In genomic region chr17:76385892-76386786, GRCh38 we compare ENCODE assay signal across 8 cellular contexts. TPM values are rescaled to one million over a fixed set of nuclear protein-coding genes. Genes with fewer than 3 reads are reported as not detected.
DNase-seq lines count a peak whose midpoint lies in the region; ATAC-seq and TF ChIP-seq lines count a peak whose summit lies in the region.

No MANE protein-coding gene starts in this region.

- peak overlapping the region; percentile 59 to 64 (median 64) for H3K4me3 Mint-ChIP-seq in T-cell
- peak overlapping the region; percentile 68 for H3K4me3 Mint-ChIP-seq in activated naive CD8-positive, alpha-beta T cell treated with anti-CD3 and anti-CD28 coated beads, Interleukin-2, amount 10 ng/mL, durations not matched to agents 7 days and 5 days

- H3K79me2 ChIP-seq in Loucy (ENCODE audit: insufficient read depth, low read length) = no peaks in the 10 kb centered on the region

- H4K20me1 ChIP-seq in Loucy (ENCODE audit: insufficient read depth, low read length, poor library complexity, severe bottlenecking) = no peaks in the 10 kb centered on the region

- TF ChIP-seq CTCF in Loucy (conservative IDR thresholded peaks at IDR 0.05; ENCODE audit: low read length) = peak; percentile 78

- H3K27ac Mint-ChIP-seq in T-cell = no peak overlapping the region
- H3K27ac Mint-ChIP-seq in activated naive CD8-positive, alpha-beta T cell treated with anti-CD3 and anti-CD28 coated beads, Interleukin-2, amount 10 ng/mL, durations not matched to agents 7 days and 5 days = no peak overlapping the region

- H3K4me1 Mint-ChIP-seq in T-cell = peaks cover 4 to 13% (median 10%) of the 10 kb centered on the region in 3 donors
- peaks cover 5% of the 10 kb centered on the region for H3K4me1 Mint-ChIP-seq in activated naive CD8-positive, alpha-beta T cell treated with anti-CD3 and anti-CD28 coated beads, Interleukin-2, amount 10 ng/mL, durations not matched to agents 7 days and 5 days

- peaks cover 18% of the 10 kb centered on the region for H3K4me1 ChIP-seq in Loucy (ENCODE audit: insufficient read depth, low read length, poor library complexity, severe bottlenecking)
- H3K4me1 ChIP-seq in skeletal muscle satellite cell (ENCODE audit: control insufficient read depth, insufficient read depth, low read length) = peaks cover 44% of the 10 kb centered on the region

- peak overlapping the region; percentile 16; the same call in 1 of the 2 replicates for H2AFZ ChIP-seq in Loucy (ENCODE audit: low read length)

- intact Hi-C loops in left cardiac atrium (cut with DNase I) = no loop called here

- CTCF ChIA-PET in T-cell (lab: Charles Lee) = interaction anchor here (0.6 to 1.0 kb wide), 5 partner anchors 12 to 171 kb away, joined by 3 to 4 read pairs (median 3); no protein-coding TSS in a partner anchor

- peaks cover 4% of the 10 kb centered on the region; the same call in 1 of the 2 replicates for H3F3A ChIP-seq in Loucy (ENCODE audit: low read depth)

- no peaks in the 10 kb centered on the region for H3K9me3 Mint-ChIP-seq in T-cell
- no peaks in the 10 kb centered on the region for H3K9me3 Mint-ChIP-seq in activated naive CD8-positive, alpha-beta T cell treated with anti-CD3 and anti-CD28 coated beads, Interleukin-2, amount 10 ng/mL, durations not matched to agents 7 days and 5 days

- H3K36me3 ChIP-seq in Loucy (ENCODE audit: insufficient read depth, low read length) (peaks cover 7% of the 10 kb centered on the region; the same call in 1 of the 2 replicates), skeletal muscle satellite cell (ENCODE audit: insufficient read depth, low read length) (peaks cover 31% of the 10 kb centered on the region)

- peak overlapping the region; percentile 42 for H3K4me2 ChIP-seq in Loucy (ENCODE audit: low read depth, low read length, poor library complexity, severe bottlenecking)
- H3K4me2 ChIP-seq in skeletal muscle satellite cell (ENCODE audit: low read length) = peak overlapping the region; percentile 99

- POLR2A ChIA-PET in T-cell (lab: Charles Lee) = no interaction called here
- POLR2A ChIA-PET in activated naive CD8-positive, alpha-beta T cell treated with anti-CD3 and anti-CD28 coated beads, Interleukin-2, amount 10 ng/mL, durations not matched to agents 7 days and 5 days (lab: Charles Lee) = interaction anchor here (0.6 to 6.1 kb wide), 7 partner anchors 11 to 203 kb away, joined by 3 to 63 read pairs (median 4); partner anchors contain the start of gene PRPSAP1

- H3K36me3 Mint-ChIP-seq in T-cell = peaks cover 5% of the 10 kb centered on the region
- no peaks in the 10 kb centered on the region for H3K36me3 Mint-ChIP-seq in activated naive CD8-positive, alpha-beta T cell treated with anti-CD3 and anti-CD28 coated beads, Interleukin-2, amount 10 ng/mL, durations not matched to agents 7 days and 5 days

- ATAC-seq in T-cell (replicated peaks in 1 of 4) (peak; percentile 26 to 45 (median 42)), left cardiac atrium (peak; percentile 34 to 44), HG02571 (IDR thresholded peaks at IDR 0.05; ENCODE audit: unreplicated experiment) (no peak), HG02763 (IDR thresholded peaks at IDR 0.05; ENCODE audit: unreplicated experiment) (no peak)
- ATAC-seq in activated naive CD8-positive, alpha-beta T cell treated with anti-CD3 and anti-CD28 coated beads, Interleukin-2, amount 10 ng/mL, durations not matched to agents 7 days and 5 days (ENCODE audit: low read depth) = peak; percentile 29

- H3K27me3 ChIP-seq in Loucy (ENCODE audit: insufficient read depth, low read length, poor library complexity, severe bottlenecking) (no peaks in the 10 kb centered on the region), skeletal muscle satellite cell (ENCODE audit: control insufficient read depth, insufficient read depth, low read length) (no peaks in the 10 kb centered on the region)

- H3K4me3 ChIP-seq in Loucy (ENCODE audit: low read length, poor library complexity, severe bottlenecking) (peak overlapping the region; percentile 27), skeletal muscle satellite cell (ENCODE audit: low read length) (peak overlapping the region; percentile 79)

- H3K9me2 ChIP-seq in Loucy (replicated peaks; ENCODE audit: low read depth, low read length) = no peaks in the 10 kb centered on the region

- H3K27me3 Mint-ChIP-seq in T-cell = peaks cover 0 to 1% of the 10 kb centered on the region in 2 donors
- no peaks in the 10 kb centered on the region for H3K27me3 Mint-ChIP-seq in activated naive CD8-positive, alpha-beta T cell treated with anti-CD3 and anti-CD28 coated beads, Interleukin-2, amount 10 ng/mL, durations not matched to agents 7 days and 5 days

- peak; percentile 93 for DNase-seq in ELR (ENCODE audit: low read depth)
- peak; percentile 64 to 86 (median 78) for DNase-seq in T-cell
- DNase-seq in activated naive CD8-positive, alpha-beta T cell treated with anti-CD3 and anti-CD28 coated beads, Interleukin-2, amount 10 ng/mL, durations not matched to agents 7 days and 5 days = peak; percentile 89
- DNase-seq in left cardiac atrium = peak; percentile 87

- H3K9me3 ChIP-seq in Loucy (ENCODE audit: insufficient read depth, low read depth, low read length) (no peaks in the 10 kb centered on the region), skeletal muscle satellite cell (replicated peaks; ENCODE audit: low read length) (no peaks in the 10 kb centered on the region)

- H3K9ac ChIP-seq in Loucy (ENCODE audit: low read depth, low read length, poor library complexity, severe bottlenecking) (peak overlapping the region; percentile 10), skeletal muscle satellite cell (ENCODE audit: low read depth, low read length) (peak overlapping the region; percentile 97)

RNA-seq across cellular contexts. Expression of gene SPHK1, which starts 1.7 kb away (rescaled TPM):
- total RNA-seq in T-cell (1 to 10 TPM in 3 of 5 donors, under 1 TPM in 2; 0.70 to 1.6 (median 1.3) TPM), left cardiac atrium (10 to 100 TPM in 1 of 2 donors, 1 to 10 TPM in 1; 4.8 to 27.9 TPM)
- total RNA-seq in activated naive CD8-positive, alpha-beta T cell treated with anti-CD3 and anti-CD28 coated beads, Interleukin-2, amount 10 ng/mL, durations not matched to agents 7 days and 5 days = 1 to 10 TPM; 3.4 to 3.9 TPM
- total RNA-seq in skeletal muscle satellite cell (2012; rRNA removed) = 116 and 135 TPM in 2 replicates

RNA-seq across cellular contexts. Expression of gene PRPSAP1, which starts 32.4 kb away (rescaled TPM):
- 10 to 100 TPM; 27.5 to 47.0 (median 40.0) TPM for total RNA-seq in T-cell
- total RNA-seq in activated naive CD8-positive, alpha-beta T cell treated with anti-CD3 and anti-CD28 coated beads, Interleukin-2, amount 10 ng/mL, durations not matched to agents 7 days and 5 days = 10 to 100 TPM; 61.6 to 66.1 TPM
- 10 to 100 TPM; 38.9 to 39.3 TPM for total RNA-seq in left cardiac atrium
- 27.1 and 29.9 TPM in 2 replicates for total RNA-seq in skeletal muscle satellite cell (2012; rRNA removed)

Comparison
In these comparisons a context has a peak if more than half of its experiments do, and no peak if none do; other contexts are left out.
1. ATAC-seq: peak in T-cell (4 of 4), activated naive CD8-positive, alpha-beta T cell treated with anti-CD3 and anti-CD28 coated beads, Interleukin-2, amount 10 ng/mL, durations not matched to agents 7 days and 5 days (single experiment) and left cardiac atrium (2 of 2); none in HG02571 (single experiment) and HG02763 (single experiment).
2. Peak in every context shown above with its lines, with median percentiles within 50 percentile points of each other: DNase-seq.